Comparison of ENCODE assay signal across 4 cellular contexts in genomic region chr4:41041541-41041940, GRCh38.
"Had no signal": no experiment of that assay in that cellular context is flagged by ENCODE, and none has a peak within 500 bp of the region (broad histone marks: within the 10 kb centered on the region; RNA-seq: fewer than 3 reads in every experiment).

No MANE protein-coding gene starts in this region.

- DNase-seq: H9, HCEC 1CT, IMR-90 had no signal

- H3K4me3 ChIP-seq: GM23338 had no signal

- H3K27ac Mint-ChIP-seq: GM23338, H9 had no signal

- H3K4me3 Mint-ChIP-seq: GM23338, H9 had no signal
